In the genomic region with DNA sequence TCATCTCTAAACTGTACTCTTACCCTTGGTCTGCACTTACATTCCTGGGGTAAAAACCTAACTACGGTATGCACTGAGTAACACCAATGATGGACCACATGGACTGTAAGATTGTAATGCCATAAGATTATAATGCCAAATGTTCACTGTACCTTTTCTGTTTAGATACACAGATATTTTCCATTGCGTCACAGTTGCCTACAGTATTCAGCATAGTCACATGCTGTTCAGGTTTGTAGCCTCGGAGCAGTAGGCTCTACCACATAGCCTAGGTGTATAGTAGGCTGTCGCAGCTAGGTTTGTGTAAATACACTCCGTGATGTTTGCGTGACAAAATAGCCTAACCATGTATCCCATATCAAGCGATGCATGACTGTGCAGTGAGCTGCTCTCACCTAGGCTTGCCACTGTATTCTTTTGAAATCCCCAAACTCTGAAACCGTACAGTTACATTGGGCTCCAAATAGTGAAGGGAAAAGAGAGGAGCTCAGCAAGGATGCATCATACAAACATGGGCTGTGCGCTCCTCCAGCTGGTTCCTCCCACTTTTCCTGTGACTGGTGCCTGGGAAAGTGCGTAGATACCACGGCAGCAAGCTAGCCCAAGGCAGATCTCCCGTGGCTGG, we compare ENCODE assay signal across 10 cellular contexts. TPM values are rescaled to one million over a fixed set of nuclear protein-coding genes. Genes with fewer than 3 reads are reported as not detected.
DNase-seq lines count a peak whose midpoint lies in the region; ATAC-seq and TF ChIP-seq lines count a peak whose summit lies in the region.
"Had no signal": no experiment of that assay in that cellular context is flagged by ENCODE, and none has a peak within 500 bp of the region (broad histone marks: within the 10 kb centered on the region; RNA-seq: fewer than 3 reads in every experiment).

No MANE protein-coding gene starts in this region.

- H3K4me3 Mint-ChIP-seq in WTC11, result peak overlapping the region; percentile 6; the same call in 1 of the 2 replicates

- H3K4me3 ChIP-seq in right cardiac atrium (ENCODE audit: low read length) (no peak overlapping the region), gastrocnemius medialis (no peak overlapping the region), prostate gland (no peak overlapping the region)
- H3K4me3 ChIP-seq: MG63 had no signal

- 63% methylated on average over 12 of the region's 12 CpGs for WGBS in right cardiac atrium
- 88% methylated on average over 12 of the region's 12 CpGs for WGBS in prostate gland

- H3K4me1 ChIP-seq in right cardiac atrium (ENCODE audit: control insufficient read depth, insufficient read depth, low read length) (peaks cover 5% of the 10 kb centered on the region), gastrocnemius medialis (peaks cover 0 to 6% of the 10 kb centered on the region in 2 donors), prostate gland (replicated peaks) (peaks cover 2% of the 10 kb centered on the region)

- POLR2A ChIA-PET in WTC11 (lab: Charles Lee), result interaction anchor here (1.3 kb wide), 1 partner anchor 10 kb away, joined by 4 read pairs; no protein-coding TSS in a partner anchor

- TF ChIP-seq POLR2A in gastrocnemius medialis (IDR thresholded peaks at IDR 0.05) (no peak), prostate gland (IDR thresholded peaks at IDR 0.05) (no peak)

- H3K9me3 ChIP-seq in right cardiac atrium (ENCODE audit: control insufficient read depth, low read length), result no peaks in the 10 kb centered on the region
- no peaks in the 10 kb centered on the region for H3K9me3 ChIP-seq in gastrocnemius medialis
- H3K9me3 ChIP-seq in prostate gland, result no peaks in the 10 kb centered on the region

- H3K27me3 Mint-ChIP-seq in WTC11 (ENCODE audit: low read depth), result no peaks in the 10 kb centered on the region

- CTCF ChIA-PET in WTC11 (lab: Charles Lee), result interaction anchor here (0.7 to 2.3 kb wide), 5 partner anchors 10 to 361 kb away, joined by 3 to 8 read pairs (median 5); a partner anchor contains a TSS

- intact Hi-C loops in right cardiac atrium (cut with DNase I) (no loop called here), gastrocnemius medialis (cut with DNase I; ENCODE audit: low total_unique reads) (no loop called here), prostate gland (cut with DNase I) (no loop called here)

- H3K27me3 ChIP-seq in right cardiac atrium (ENCODE audit: control insufficient read depth, insufficient read depth) (no peaks in the 10 kb centered on the region), gastrocnemius medialis (peaks cover 0 to 2% (median 0%) of the 10 kb centered on the region in 3 donors), prostate gland (replicated peaks; ENCODE audit: insufficient read depth) (no peaks in the 10 kb centered on the region)
- H3K27me3 ChIP-seq: MG63 had no signal

- H3K27ac ChIP-seq in right cardiac atrium (ENCODE audit: low read length) (peak overlapping the region; percentile 70), gastrocnemius medialis (peak overlapping the region; percentile 25 to 62 (median 38)), prostate gland (no peak overlapping the region)

- H3K36me3 ChIP-seq in gastrocnemius medialis (no peaks in the 10 kb centered on the region), prostate gland (no peaks in the 10 kb centered on the region)
- H3K36me3 ChIP-seq: MG63 had no signal

- H3K36me3 Mint-ChIP-seq in WTC11, result 0 out of 2 replicates have a peak, but pooled peaks cover 2% of the 10 kb centered on the region

- peaks cover 19% of the 10 kb centered on the region for H3K4me1 Mint-ChIP-seq in WTC11

- ATAC-seq in WTC11 (no peak), right cardiac atrium (peak; percentile 55 to 65), gastrocnemius medialis (peak in 1 of 2 donors; percentile 18), GM21381 (IDR thresholded peaks at IDR 0.05; ENCODE audit: unreplicated experiment) (no peak), HG03457 (IDR thresholded peaks at IDR 0.05; ENCODE audit: unreplicated experiment) (no peak)

- peak; percentile 62 for DNase-seq in HCEC 1CT
- no peak for DNase-seq in WTC11 (ENCODE audit: low spot score)
- no peak for DNase-seq in right cardiac atrium
- no peak for DNase-seq in gastrocnemius medialis
- DNase-seq in activated CD8-positive, alpha-beta memory T cell treated with anti-CD3 and anti-CD28 coated beads, Interleukin-2, amount 50 U/mL, for 4 hours, result no peak
- DNase-seq in prostate gland (ENCODE audit: low spot score), result no peak
- DNase-seq: activated T-cell treated with anti-CD3 and anti-CD28 coated beads, Interleukin-2, amount 50 U/mL, for 1 hour had no signal

- peaks cover 9% of the 10 kb centered on the region for H3K9me3 Mint-ChIP-seq in WTC11

- in situ Hi-C loops in gastrocnemius medialis (cut with MboI; ENCODE audit: low sequenced_read_pairs in 4 of 4), result no loop called here

- TF ChIP-seq CTCF in WTC11 (IDR thresholded peaks at IDR 0.05), result no peak
- TF ChIP-seq CTCF in gastrocnemius medialis (IDR thresholded peaks at IDR 0.05 in 4 of 5, conservative IDR thresholded peaks at IDR 0.05 in 1 of 5), result no peak
- TF ChIP-seq CTCF in prostate gland (IDR thresholded peaks at IDR 0.05), result no peak

- peak overlapping the region; percentile 97 for H3K27ac Mint-ChIP-seq in WTC11

TF ChIP-seq in WTC11, 78 proteins besides CTCF, POLR2A, EP300 and RAD21 (continues in another document):
- TF ChIP-seq SMAD4 (CRISPR knock-in tag; IDR thresholded peaks at IDR 0.05) (no peak), NFYB (CRISPR knock-in tag; conservative IDR thresholded peaks at IDR 0.05; ENCODE audit: low read depth) (no peak), NFE2L1 (CRISPR knock-in tag; IDR thresholded peaks at IDR 0.05) (no peak), ZBTB21 (CRISPR knock-in tag; IDR thresholded peaks at IDR 0.05; ENCODE audit: borderline replicate concordance) (no peak), RELA (CRISPR knock-in tag; IDR thresholded peaks at IDR 0.05; ENCODE audit: borderline replicate concordance) (no peak), HMGA2 (CRISPR knock-in tag; IDR thresholded peaks at IDR 0.05) (no peak), ZNF423 (CRISPR knock-in tag; IDR thresholded peaks at IDR 0.05) (no peak), ZNF317 (CRISPR knock-in tag; IDR thresholded peaks at IDR 0.05; ENCODE audit: borderline replicate concordance, low read depth) (no peak), GRHL2 (CRISPR knock-in tag; IDR thresholded peaks at IDR 0.05; ENCODE audit: insufficient replicate concordance, severe bottlenecking) (no peak), SOX15 (CRISPR knock-in tag; IDR thresholded peaks at IDR 0.05) (no peak)
- TF ChIP-seq, protein P1, sequence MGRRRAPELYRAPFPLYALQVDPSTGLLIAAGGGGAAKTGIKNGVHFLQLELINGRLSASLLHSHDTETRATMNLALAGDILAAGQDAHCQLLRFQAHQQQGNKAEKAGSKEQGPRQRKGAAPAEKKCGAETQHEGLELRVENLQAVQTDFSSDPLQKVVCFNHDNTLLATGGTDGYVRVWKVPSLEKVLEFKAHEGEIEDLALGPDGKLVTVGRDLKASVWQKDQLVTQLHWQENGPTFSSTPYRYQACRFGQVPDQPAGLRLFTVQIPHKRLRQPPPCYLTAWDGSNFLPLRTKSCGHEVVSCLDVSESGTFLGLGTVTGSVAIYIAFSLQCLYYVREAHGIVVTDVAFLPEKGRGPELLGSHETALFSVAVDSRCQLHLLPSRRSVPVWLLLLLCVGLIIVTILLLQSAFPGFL (CRISPR knock-in tag; IDR thresholded peaks at IDR 0.05; ENCODE audit: borderline replicate concordance), result no peak
- TF ChIP-seq, protein P2, sequence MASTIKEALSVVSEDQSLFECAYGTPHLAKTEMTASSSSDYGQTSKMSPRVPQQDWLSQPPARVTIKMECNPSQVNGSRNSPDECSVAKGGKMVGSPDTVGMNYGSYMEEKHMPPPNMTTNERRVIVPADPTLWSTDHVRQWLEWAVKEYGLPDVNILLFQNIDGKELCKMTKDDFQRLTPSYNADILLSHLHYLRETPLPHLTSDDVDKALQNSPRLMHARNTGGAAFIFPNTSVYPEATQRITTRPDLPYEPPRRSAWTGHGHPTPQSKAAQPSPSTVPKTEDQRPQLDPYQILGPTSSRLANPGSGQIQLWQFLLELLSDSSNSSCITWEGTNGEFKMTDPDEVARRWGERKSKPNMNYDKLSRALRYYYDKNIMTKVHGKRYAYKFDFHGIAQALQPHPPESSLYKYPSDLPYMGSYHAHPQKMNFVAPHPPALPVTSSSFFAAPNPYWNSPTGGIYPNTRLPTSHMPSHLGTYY (CRISPR knock-in tag; IDR thresholded peaks at IDR 0.05), result no peak
- TF ChIP-seq, protein P3, sequence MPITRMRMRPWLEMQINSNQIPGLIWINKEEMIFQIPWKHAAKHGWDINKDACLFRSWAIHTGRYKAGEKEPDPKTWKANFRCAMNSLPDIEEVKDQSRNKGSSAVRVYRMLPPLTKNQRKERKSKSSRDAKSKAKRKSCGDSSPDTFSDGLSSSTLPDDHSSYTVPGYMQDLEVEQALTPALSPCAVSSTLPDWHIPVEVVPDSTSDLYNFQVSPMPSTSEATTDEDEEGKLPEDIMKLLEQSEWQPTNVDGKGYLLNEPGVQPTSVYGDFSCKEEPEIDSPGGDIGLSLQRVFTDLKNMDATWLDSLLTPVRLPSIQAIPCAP (CRISPR knock-in tag; IDR thresholded peaks at IDR 0.05), result no peak
- TF ChIP-seq, protein P4, sequence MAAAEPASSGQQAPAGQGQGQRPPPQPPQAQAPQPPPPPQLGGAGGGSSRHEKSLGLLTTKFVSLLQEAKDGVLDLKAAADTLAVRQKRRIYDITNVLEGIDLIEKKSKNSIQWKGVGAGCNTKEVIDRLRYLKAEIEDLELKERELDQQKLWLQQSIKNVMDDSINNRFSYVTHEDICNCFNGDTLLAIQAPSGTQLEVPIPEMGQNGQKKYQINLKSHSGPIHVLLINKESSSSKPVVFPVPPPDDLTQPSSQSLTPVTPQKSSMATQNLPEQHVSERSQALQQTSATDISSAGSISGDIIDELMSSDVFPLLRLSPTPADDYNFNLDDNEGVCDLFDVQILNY (CRISPR knock-in tag; IDR thresholded peaks at IDR 0.05), result no peak
- TF ChIP-seq, protein P5, sequence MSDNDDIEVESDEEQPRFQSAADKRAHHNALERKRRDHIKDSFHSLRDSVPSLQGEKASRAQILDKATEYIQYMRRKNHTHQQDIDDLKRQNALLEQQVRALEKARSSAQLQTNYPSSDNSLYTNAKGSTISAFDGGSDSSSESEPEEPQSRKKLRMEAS (CRISPR knock-in tag; IDR thresholded peaks at IDR 0.05), result no peak

RNA-seq across cellular contexts. Expression of a gene that starts 35.2 kb away (rescaled TPM):
- total RNA-seq in WTC11 (2021) (0.27 to 0.78 TPM (median 0.42 TPM) in 3 replicates), right cardiac atrium (under 1 TPM in 3 of 4 donors, not detected in 1; 0.06 to 0.25 (median 0.14) TPM), gastrocnemius medialis (under 1 TPM in 2 of 4 donors, not detected in 2; 0.10 to 0.13 TPM), prostate gland (1 to 10 TPM in 1 of 2 donors, under 1 TPM in 1; 0.14 to 4.7 TPM)
- polyA plus RNA-seq in right cardiac atrium, result 0.09 TPM

RNA-seq across cellular contexts. Expression of a gene that starts 35.3 kb away (rescaled TPM):
- total RNA-seq in WTC11 (2021) (66.7 to 93.7 TPM (median 67.7 TPM) in 3 replicates), right cardiac atrium (10 to 100 TPM; 23.6 to 32.4 (median 28.2) TPM), gastrocnemius medialis (10 to 100 TPM; 41.2 to 68.4 (median 59.1) TPM), prostate gland (10 to 100 TPM; 65.7 to 70.7 TPM)
- 38.8 TPM for polyA plus RNA-seq in right cardiac atrium

Comparison
In these comparisons a context has a peak if more than half of its experiments do, and no peak if none do; other contexts are left out.
1. ATAC-seq: peak in right cardiac atrium (2 of 2); none in WTC11 (single experiment), GM21381 (single experiment) and HG03457 (single experiment).
2. H3K27ac ChIP-seq: peak in right cardiac atrium (single experiment) and gastrocnemius medialis (4 of 4); none in prostate gland (0 of 2).